In the genomic region with DNA sequence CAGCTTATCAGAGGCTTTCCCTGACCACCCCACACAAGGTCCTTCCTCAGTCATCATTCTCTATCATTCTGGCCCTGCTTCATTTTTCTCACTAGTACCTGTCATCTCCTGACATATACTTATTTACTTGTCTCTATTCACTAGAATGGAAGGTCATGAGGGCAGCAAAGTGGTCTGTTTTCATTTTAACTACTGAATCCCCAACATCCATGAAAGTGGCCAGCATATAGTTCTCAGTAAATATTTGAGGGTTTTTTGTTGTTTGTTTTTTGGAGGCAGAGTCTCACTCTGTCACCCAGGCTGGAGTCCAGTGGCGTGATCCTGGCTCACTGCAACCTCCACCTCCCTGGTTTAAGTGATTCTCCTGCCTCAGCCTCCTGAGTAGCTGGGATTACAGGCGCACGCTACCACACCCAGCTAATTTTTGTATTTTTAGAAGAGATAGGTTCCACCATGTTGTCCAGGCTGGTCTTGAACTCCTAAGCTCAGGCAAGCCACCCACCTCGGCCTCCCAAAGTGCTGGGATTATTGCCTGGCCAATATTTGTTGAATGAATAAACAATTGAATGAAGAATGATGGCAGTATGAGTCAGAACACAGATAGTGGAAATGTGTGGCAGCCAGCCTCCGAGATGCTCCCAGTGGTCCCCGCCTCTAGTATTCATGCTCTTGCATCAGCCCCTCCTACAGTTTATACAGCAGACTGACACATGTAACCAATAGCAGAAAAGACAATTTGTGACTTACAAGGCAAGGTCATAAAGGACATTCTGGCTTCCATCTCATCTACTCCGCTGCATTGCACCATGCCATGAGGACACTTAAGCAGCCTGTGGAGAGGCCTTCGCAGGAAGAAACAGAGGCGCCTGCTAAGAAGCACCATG, we compare ENCODE assay signal across 18 cellular contexts. TPM values are rescaled to one million over a fixed set of nuclear protein-coding genes. Genes with fewer than 3 reads are reported as not detected.
A peak's percentile ranks its signal among the peaks of the same experiment; 100 is the strongest.
DNase-seq lines count a peak whose midpoint lies in the region; ATAC-seq, FAIRE-seq and TF ChIP-seq lines count a peak whose summit lies in the region.
"Had no signal": no experiment of that assay in that cellular context is flagged by ENCODE, and none has a peak within 500 bp of the region (broad histone marks: within the 10 kb centered on the region; RNA-seq: fewer than 3 reads in every experiment).

No MANE protein-coding gene starts in this region.

- CTCF ChIA-PET in K562 (lab: Yijun Ruan, JAX; ENCODE audit: low intra/inter-chr PET ratio) = no interaction called here

- TF ChIP-seq EP300 in K562 (IDR thresholded peaks at IDR 0.05; ENCODE audit: low read length) = peak; percentile 32; the same call in 1 of the 2 replicates

- POLR2A ChIA-PET in K562 (lab: Yijun Ruan, JAX) = interaction anchor here (0.6 kb wide), 2 partner anchors 15 to 22 kb away, joined by 3 read pairs; no protein-coding TSS in a partner anchor

- no peak overlapping the region for H3K27ac ChIP-seq in K562 (ENCODE audit: extremely low read depth, low read depth, low read length)
- H3K27ac ChIP-seq in left lung = no peak overlapping the region
- H3K27ac ChIP-seq in upper lobe of right lung = no peak overlapping the region
- H3K27ac ChIP-seq: Peyer's patch had no signal

- BruUV-seq in K562 (replicated peaks; lab: Mats Ljungman, UMichigan) = no TSS peak

- no peak overlapping the region for H3K4me2 ChIP-seq in K562 (ENCODE audit: insufficient read depth, low read length)

- ATAC-seq in K562 = peak; percentile 90
- peak; percentile 71 for ATAC-seq in left lung
- ATAC-seq in upper lobe of right lung = no peak
- ATAC-seq: CD8-positive, alpha-beta T cell; sciatic nerve had no signal

- peak overlapping the region in 1 of 2 experiments; percentile 1; a peak in 1 of 4 replicates for H3K9ac ChIP-seq in K562 (ENCODE audit: insufficient read depth in 1 of 2, low read depth in 2 of 2, low read length in 2 of 2)

- H3K4me3 ChIP-seq in K562 = no peak overlapping the region
- H3K4me3 ChIP-seq in left lung = no peak overlapping the region
- no peak overlapping the region for H3K4me3 ChIP-seq in upper lobe of right lung
- H3K4me3 ChIP-seq: Peyer's patch had no signal

- intact Hi-C loops in K562 (cut with micrococcal nuclease) (no loop called here), left lung (cut with DNase I) (no loop called here), upper lobe of right lung (cut with DNase I) (no loop called here)

- in situ Hi-C loops in K562 (cut with MboI) = no loop called here

- TF ChIP-seq CTCF in K562 (IDR thresholded peaks at IDR 0.05 in 2 of 3, conservative IDR thresholded peaks at IDR 0.05 in 1 of 3; ENCODE audit: insufficient read depth in 2 of 3, low read depth in 1 of 3, low read length in 3 of 3) (no peak), left lung (IDR thresholded peaks at IDR 0.05) (no peak), D721Med (IDR thresholded peaks at IDR 0.05; ENCODE audit: insufficient read depth, missing control alignments) (no peak), upper lobe of right lung (IDR thresholded peaks at IDR 0.05) (no peak)

- DNase-seq in DMS79 treated with DMSO at 0.1 percent for 48 hours (lab: John Stamatoyannopoulos, UW) (peak; percentile 87), M059J (ENCODE audit: low read depth) (peak; percentile 55), K562 (ENCODE audit: extremely low read depth in 1 of 4, low spot score in 3 of 4) (peak in 1 of 4 experiments; percentile 47), left lung (no peak), NCI-H1694 treated with DMSO at 0.1 percent for 48 hours (lab: John Stamatoyannopoulos, UW) (no peak), D721Med (ENCODE audit: insufficient read length, low spot score) (no peak), DMS114 treated with DMSO at 0.1 percent for 48 hours (lab: John Stamatoyannopoulos, UW; ENCODE audit: unreplicated experiment) (no peak), upper lobe of right lung (no peak)
- DNase-seq: activated CD8-positive, alpha-beta memory T cell treated with anti-CD3 and anti-CD28 coated beads for 24 hours; activated naive CD4-positive, alpha-beta T cell; caudate nucleus; CD8-positive, alpha-beta T cell; hypothalamus; NCI-H1105; NCI-H446; nephron progenitor cell; Peyer's patch had no signal

- WGBS in K562 (ENCODE audit: insufficient coverage, low coverage, missing lambda C conversion rate) = 71% methylated on average over 9 of the region's 9 CpGs

- H3K9me3 ChIP-seq in K562 (replicated peaks; ENCODE audit: control insufficient read depth, insufficient read depth, low read depth, low read length) = no peaks in the 10 kb centered on the region
- H3K9me3 ChIP-seq in left lung = no peaks in the 10 kb centered on the region
- H3K9me3 ChIP-seq in upper lobe of right lung = no peaks in the 10 kb centered on the region
- H3K9me3 ChIP-seq: Peyer's patch had no signal

- TF ChIP-seq RAD21 in K562 (CRISPR knock-in tag; conservative IDR thresholded peaks at IDR 0.05 in 1 of 2, IDR thresholded peaks at IDR 0.05 in 1 of 2) = no peak

- FAIRE-seq in K562 (lab: Jason Lieb, UNC) (no peak), D721Med (lab: Jason Lieb, UNC) (no peak)

- no peaks in the 10 kb centered on the region for H3K36me3 ChIP-seq in K562 (ENCODE audit: control insufficient read depth, insufficient read depth, low read length)
- H3K36me3 ChIP-seq in left lung = no peaks in the 10 kb centered on the region
- H3K36me3 ChIP-seq in upper lobe of right lung = no peaks in the 10 kb centered on the region
- H3K36me3 ChIP-seq: Peyer's patch had no signal

- no peaks in the 10 kb centered on the region for H3K27me3 ChIP-seq in K562 (ENCODE audit: control insufficient read depth in 2 of 2, insufficient read depth in 2 of 2, low read length in 2 of 2)
- no peaks in the 10 kb centered on the region for H3K27me3 ChIP-seq in left lung
- H3K27me3 ChIP-seq in upper lobe of right lung = no peaks in the 10 kb centered on the region
- H3K27me3 ChIP-seq: Peyer's patch had no signal

- no peaks in the 10 kb centered on the region for H4K20me1 ChIP-seq in K562 (replicated peaks; ENCODE audit: control insufficient read depth, insufficient read depth, low read length)

- H3K9me1 ChIP-seq in K562 (ENCODE audit: control insufficient read depth, insufficient read depth, low read length) = no peaks in the 10 kb centered on the region

- no peak overlapping the region for H2AFZ ChIP-seq in K562 (ENCODE audit: low read depth, low read length)

- peaks cover 0 to 13% of the 10 kb centered on the region in 2 experiments; a peak in 3 of 5 replicates for H3K4me1 ChIP-seq in K562 (replicated peaks in 1 of 2; ENCODE audit: control insufficient read depth in 2 of 2, insufficient read depth in 2 of 2, low read length in 2 of 2)
- peaks cover 0 to 19% of the 10 kb centered on the region in 2 donors for H3K4me1 ChIP-seq in left lung
- no peaks in the 10 kb centered on the region for H3K4me1 ChIP-seq in upper lobe of right lung
- H3K4me1 ChIP-seq: Peyer's patch had no signal

- no peaks in the 10 kb centered on the region for H3K79me2 ChIP-seq in K562 (ENCODE audit: control insufficient read depth, insufficient read depth, low read length)

- no peak for TF ChIP-seq POLR2A in K562 (conservative IDR thresholded peaks at IDR 0.05)

TF ChIP-seq in K562, 482 proteins besides CTCF, POLR2A, EP300 and RAD21 (continues in another document):
- TF ChIP-seq, protein P1, sequence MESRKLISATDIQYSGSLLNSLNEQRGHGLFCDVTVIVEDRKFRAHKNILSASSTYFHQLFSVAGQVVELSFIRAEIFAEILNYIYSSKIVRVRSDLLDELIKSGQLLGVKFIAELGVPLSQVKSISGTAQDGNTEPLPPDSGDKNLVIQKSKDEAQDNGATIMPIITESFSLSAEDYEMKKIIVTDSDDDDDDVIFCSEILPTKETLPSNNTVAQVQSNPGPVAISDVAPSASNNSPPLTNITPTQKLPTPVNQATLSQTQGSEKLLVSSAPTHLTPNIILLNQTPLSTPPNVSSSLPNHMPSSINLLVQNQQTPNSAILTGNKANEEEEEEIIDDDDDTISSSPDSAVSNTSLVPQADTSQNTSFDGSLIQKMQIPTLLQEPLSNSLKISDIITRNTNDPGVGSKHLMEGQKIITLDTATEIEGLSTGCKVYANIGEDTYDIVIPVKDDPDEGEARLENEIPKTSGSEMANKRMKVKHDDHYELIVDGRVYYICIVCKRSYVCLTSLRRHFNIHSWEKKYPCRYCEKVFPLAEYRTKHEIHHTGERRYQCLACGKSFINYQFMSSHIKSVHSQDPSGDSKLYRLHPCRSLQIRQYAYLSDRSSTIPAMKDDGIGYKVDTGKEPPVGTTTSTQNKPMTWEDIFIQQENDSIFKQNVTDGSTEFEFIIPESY (CRISPR knock-in tag; IDR thresholded peaks at IDR 0.05) = 0 out of 2 replicates have a peak, but pooled peaks have one; percentile 31

RNA-seq across cellular contexts. Expression of a gene that starts 7.0 kb away (rescaled TPM):
- 39.9 and 64.2 TPM in 2 replicates for total RNA-seq in M059J (2014; rRNA removed; shearing (Covaris generic))
- total RNA-seq in K562 (2011; cell fraction: chromatin; rRNA removed; ENCODE audit: low replicate concordance) = 21.5 and 44.0 TPM in 2 replicates
- total RNA-seq in K562 (2011; cell fraction: nucleolus; rRNA removed) = 16.0 and 17.0 TPM in 2 replicates
- total RNA-seq in K562 (2011; cell fraction: nucleoplasm; rRNA removed) = 30.9 and 54.3 TPM in 2 replicates
- total RNA-seq in K562 (2014; rRNA removed) (13.1 and 17.0 TPM in 2 replicates), K562 (2014; rRNA removed; fragmentation: Illumina TruSeq; extraction: Trizol) (23.8 and 25.6 TPM in 2 replicates), K562 (2015; rRNA removed; fragmentation: Illumina TruSeq; extraction: Trizol) (23.1 and 24.7 TPM in 2 replicates), K562 (2021) (19.0 and 20.3 TPM in 2 replicates), left lung (10 to 100 TPM; 63.8 to 79.7 TPM), upper lobe of right lung (85.0 TPM)
- polyA plus RNA-seq in K562 (2011; rRNA removed) (19.3 and 23.4 TPM in 2 replicates), K562 (2014; fragmentation: Illumina TruSeq; extraction: Trizol) (17.2 and 21.1 TPM in 2 replicates), K562 (2014; fragmentation: Nextera tagmentation; extraction: Ambion mirVana) (1 to 10 TPM; 3.5 to 5.6 TPM), K562 (2014; rRNA removed) (10.4 and 14.0 TPM in 2 replicates)
- 8.7 and 16.6 TPM in 2 replicates for polyA plus RNA-seq in K562 (2011; cell fraction: cytosol; rRNA removed)
- 13.9 and 18.2 TPM in 2 replicates for polyA plus RNA-seq in K562 (2011; cell fraction: nucleus; rRNA removed)
- polyA plus RNA-seq in K562 (2012) = 14.9 and 22.1 TPM in 2 replicates
- polyA minus RNA-seq in K562 (2011; rRNA and poly(A)+ RNA removed) = 43.1 and 45.6 TPM in 2 replicates
- 13.6 and 18.3 TPM in 2 replicates for polyA minus RNA-seq in K562 (2011; cell fraction: cytosol; rRNA and poly(A)+ RNA removed)
- polyA minus RNA-seq in K562 (2011; cell fraction: nucleus; rRNA and poly(A)+ RNA removed) = 19.4 and 34.4 TPM in 2 replicates

Comparison
In these comparisons a context has a peak if more than half of its experiments do, and no peak if none do; other contexts are left out.
1. DNase-seq: peak in DMS79 treated with DMSO at 0.1 percent for 48 hours (single experiment) and M059J (single experiment); none in left lung (0 of 2), NCI-H1694 treated with DMSO at 0.1 percent for 48 hours (single experiment), D721Med (single experiment), DMS114 treated with DMSO at 0.1 percent for 48 hours (single experiment) and upper lobe of right lung (single experiment).